9 cellular contexts compared by ENCODE assay signal in genomic region chr17:2837147-2837561, GRCh38. TPM values are rescaled to one million over a fixed set of nuclear protein-coding genes. Genes with fewer than 3 reads are reported as not detected.
DNase-seq lines count a peak whose midpoint lies in the region; ATAC-seq and TF ChIP-seq lines count a peak whose summit lies in the region.
"Had no signal": no experiment of that assay in that cellular context is flagged by ENCODE, and none has a peak within 500 bp of the region (broad histone marks: within the 10 kb centered on the region; RNA-seq: fewer than 3 reads in every experiment).

No MANE protein-coding gene starts in this region.

- H3K27me3 ChIP-seq in spleen (replicated peaks in 1 of 7) (peaks cover 0 to 75% (median 0%) of the 10 kb centered on the region in 7 donors), H9 (ENCODE audit: insufficient read depth, low read length) (no peaks in the 10 kb centered on the region)

- no peak overlapping the region for H2BK12ac ChIP-seq in H9 (ENCODE audit: insufficient read length, low read depth, low read length)

- no peak overlapping the region for H3K9ac ChIP-seq in H9 (ENCODE audit: extremely low read depth, insufficient read length, low read length)

- no peaks in the 10 kb centered on the region for H3K36me3 Mint-ChIP-seq in activated CD4-positive, alpha-beta memory T cell treated with anti-CD3 and anti-CD28 coated beads for 36 hours
- H3K36me3 Mint-ChIP-seq in H9 (ENCODE audit: insufficient read depth in 1 of 3, low read depth in 3 of 3) = no peaks in the 10 kb centered on the region

- H3K23ac ChIP-seq in H9 (ENCODE audit: insufficient read length, low read depth, low read length) = no peak overlapping the region

- no peak overlapping the region for H3K14ac ChIP-seq in H9 (ENCODE audit: insufficient read depth, low read length)

- WGBS in spleen, 5 donors = 38 to 62% (median 52%) methylated on average over 10 of the region's 10 CpGs
- no CpG with 5 or more reads among the region's 10 CpGs for WGBS in H9 (ENCODE audit: extremely low coverage, insufficient read length, low lambda C conversion rate)

- no peak overlapping the region for H4K8ac ChIP-seq in H9 (replicated peaks; ENCODE audit: insufficient read length, low read depth, low read length)

- H3K9me3 Mint-ChIP-seq in activated CD4-positive, alpha-beta memory T cell treated with anti-CD3 and anti-CD28 coated beads for 36 hours = no peaks in the 10 kb centered on the region
- no peaks in the 10 kb centered on the region for H3K9me3 Mint-ChIP-seq in H9

- no peaks in the 10 kb centered on the region for H3K27me3 Mint-ChIP-seq in activated CD4-positive, alpha-beta memory T cell treated with anti-CD3 and anti-CD28 coated beads for 36 hours
- H3K27me3 Mint-ChIP-seq in H9 (ENCODE audit: low read depth) = no peaks in the 10 kb centered on the region

- H3K4ac ChIP-seq in H9 (ENCODE audit: low read depth, low read length) = no peak overlapping the region

- H3K79me1 ChIP-seq in H9 (ENCODE audit: insufficient read depth, low read depth, low read length, poor library complexity, severe bottlenecking) = no peaks in the 10 kb centered on the region

- TF ChIP-seq POLR2A in spleen (IDR thresholded peaks at IDR 0.05) = no peak

- no peak overlapping the region for H2AK5ac ChIP-seq in H9 (ENCODE audit: insufficient read length, low read length)

- H3K4me1 ChIP-seq in spleen (peaks cover 0 to 12% (median 2%) of the 10 kb centered on the region in 6 donors), H9 (ENCODE audit: insufficient read depth, low read length) (no peaks in the 10 kb centered on the region)

- intact Hi-C loops in activated CD4-positive, alpha-beta memory T cell treated with anti-CD3 and anti-CD28 coated beads for 36 hours (cut with micrococcal nuclease) = loop anchor here (2.0 kb wide), 1 partner anchor 50 kb away; no protein-coding TSS in a partner anchor
- intact Hi-C loops in spleen (cut with DNase I; ENCODE audit: low total_unique reads) = no loop called here

- H4K20me1 ChIP-seq in H9 (ENCODE audit: control insufficient read depth, insufficient read depth, insufficient read length) = no peaks in the 10 kb centered on the region

- no peak overlapping the region for H3K4me2 ChIP-seq in H9 (ENCODE audit: insufficient read depth, insufficient read length, low read length)

- H2BK120ac ChIP-seq in H9 (ENCODE audit: low read depth, low read length, poor library complexity, severe bottlenecking) = no peak overlapping the region

- POLR2A ChIA-PET in activated CD4-positive, alpha-beta memory T cell treated with anti-CD3 and anti-CD28 coated beads for 36 hours (lab: Charles Lee) = interaction anchor here (0.6 kb wide), 1 partner anchor 127 kb away, joined by 4 read pairs; no protein-coding TSS in a partner anchor

- no peak overlapping the region for H3K4me3 Mint-ChIP-seq in activated CD4-positive, alpha-beta memory T cell treated with anti-CD3 and anti-CD28 coated beads for 36 hours
- no peak overlapping the region for H3K4me3 Mint-ChIP-seq in H9

- no peak overlapping the region for H2AFZ ChIP-seq in H9 (ENCODE audit: low read length)

- H3K18ac ChIP-seq in H9 (ENCODE audit: insufficient read length, low read depth, low read length) = no peak overlapping the region

- peak; percentile 57 for ATAC-seq in HG02798 (IDR thresholded peaks at IDR 0.05; ENCODE audit: poor library complexity, unreplicated experiment)

- no peak overlapping the region for H2BK15ac ChIP-seq in H9 (ENCODE audit: low read depth, low read length)

- no peak overlapping the region for H3T11ph ChIP-seq in H9 (ENCODE audit: low read length)

- no peaks in the 10 kb centered on the region for H3K23me2 ChIP-seq in H9 (ENCODE audit: insufficient read length, low read depth, low read length, poor library complexity, severe bottlenecking)

- H3K56ac ChIP-seq in H9 (ENCODE audit: insufficient read length, low read depth, low read length) = no peak overlapping the region

- no peak overlapping the region for H4K5ac ChIP-seq in H9 (ENCODE audit: insufficient read length, low read depth, low read length)

- H3K4me1 Mint-ChIP-seq in activated CD4-positive, alpha-beta memory T cell treated with anti-CD3 and anti-CD28 coated beads for 36 hours (ENCODE audit: low read depth) = peaks cover 10% of the 10 kb centered on the region
- peaks cover 0 to 6% of the 10 kb centered on the region in 2 experiments; a peak in 2 of 4 replicates for H3K4me1 Mint-ChIP-seq in H9

- H3K4me3 ChIP-seq in GM12875 (ENCODE audit: low read depth, low read length) = no peak overlapping the region
- H3K4me3 ChIP-seq in spleen = no peak overlapping the region

- H4K91ac ChIP-seq in H9 (ENCODE audit: insufficient read length, low read depth, low read length) = no peak overlapping the region

- no peak overlapping the region for H3K27ac Mint-ChIP-seq in activated CD4-positive, alpha-beta memory T cell treated with anti-CD3 and anti-CD28 coated beads for 36 hours
- H3K27ac Mint-ChIP-seq in H9 = no peak overlapping the region; a peak in 1 of 7 replicates

- TF ChIP-seq CTCF in GM12875 (IDR thresholded peaks at IDR 0.05; ENCODE audit: borderline replicate concordance, insufficient read depth, low read depth, low read length) = peak; percentile 56
- TF ChIP-seq CTCF in spleen (IDR thresholded peaks at IDR 0.05 in 8 of 11, conservative IDR thresholded peaks at IDR 0.05 in 3 of 11) = peak; percentile 20 to 71 (median 53)
- TF ChIP-seq CTCF in H9 (conservative IDR thresholded peaks at IDR 0.05) = no peak; the same call in 2 of the 3 replicates

- CTCF ChIA-PET in activated CD4-positive, alpha-beta memory T cell treated with anti-CD3 and anti-CD28 coated beads for 36 hours (lab: Charles Lee) = interaction anchor here (0.6 to 5.4 kb wide), 12 partner anchors 9 to 422 kb away, joined by 3 to 31 read pairs (median 6); partner anchors contain the start of gene RAP1GAP2

- H3K27ac ChIP-seq in spleen = no peak overlapping the region
- no peak overlapping the region for H3K27ac ChIP-seq in H9 (ENCODE audit: insufficient read length, low read depth, low read length)

- peak; percentile 77 for DNase-seq in activated CD4-positive, alpha-beta memory T cell treated with anti-CD3 and anti-CD28 coated beads for 36 hours
- no peak for DNase-seq in spleen
- no peak for DNase-seq in H9
- no peak for DNase-seq in DMS153 treated with DMSO at 0.1 percent for 48 hours (lab: John Stamatoyannopoulos, UW; ENCODE audit: unreplicated experiment)
- no peak for DNase-seq in T1000 (lab: John Stamatoyannopoulos, UW)
- DNase-seq in nucleus accumbens (lab: John Stamatoyannopoulos, UW) = no peak
- DNase-seq: DMS53 had no signal

- H3K79me2 ChIP-seq in H9 (ENCODE audit: insufficient read depth, low read length) = no peaks in the 10 kb centered on the region

- H3K36me3 ChIP-seq in spleen = no peaks in the 10 kb centered on the region

- H3K9me3 ChIP-seq in spleen = no peaks in the 10 kb centered on the region
- no peaks in the 10 kb centered on the region for H3K9me3 ChIP-seq in H9 (ENCODE audit: control insufficient read depth, low read depth, low read length)

- no peak overlapping the region for H2BK5ac ChIP-seq in H9 (ENCODE audit: insufficient read length, low read length)

- H2BK20ac ChIP-seq in H9 (ENCODE audit: low read depth, low read length, poor library complexity, severe bottlenecking) = no peak overlapping the region

RNA-seq across cellular contexts. Expression of gene RAP1GAP2, which starts 40.9 kb away (rescaled TPM):
- 1 to 10 TPM; 1.9 to 2.3 TPM for total RNA-seq in activated CD4-positive, alpha-beta memory T cell treated with anti-CD3 and anti-CD28 coated beads for 36 hours
- total RNA-seq in spleen = 10 to 100 TPM; 12.3 to 32.7 (median 14.5) TPM
- 1 to 10 TPM; 1.2 to 2.7 (median 1.5) TPM for polyA plus RNA-seq in spleen
- 32.2 and 33.8 TPM in 2 replicates for total RNA-seq in H9 (2021)
